1 cellular context compared by ENCODE assay signal in the genomic region with DNA sequence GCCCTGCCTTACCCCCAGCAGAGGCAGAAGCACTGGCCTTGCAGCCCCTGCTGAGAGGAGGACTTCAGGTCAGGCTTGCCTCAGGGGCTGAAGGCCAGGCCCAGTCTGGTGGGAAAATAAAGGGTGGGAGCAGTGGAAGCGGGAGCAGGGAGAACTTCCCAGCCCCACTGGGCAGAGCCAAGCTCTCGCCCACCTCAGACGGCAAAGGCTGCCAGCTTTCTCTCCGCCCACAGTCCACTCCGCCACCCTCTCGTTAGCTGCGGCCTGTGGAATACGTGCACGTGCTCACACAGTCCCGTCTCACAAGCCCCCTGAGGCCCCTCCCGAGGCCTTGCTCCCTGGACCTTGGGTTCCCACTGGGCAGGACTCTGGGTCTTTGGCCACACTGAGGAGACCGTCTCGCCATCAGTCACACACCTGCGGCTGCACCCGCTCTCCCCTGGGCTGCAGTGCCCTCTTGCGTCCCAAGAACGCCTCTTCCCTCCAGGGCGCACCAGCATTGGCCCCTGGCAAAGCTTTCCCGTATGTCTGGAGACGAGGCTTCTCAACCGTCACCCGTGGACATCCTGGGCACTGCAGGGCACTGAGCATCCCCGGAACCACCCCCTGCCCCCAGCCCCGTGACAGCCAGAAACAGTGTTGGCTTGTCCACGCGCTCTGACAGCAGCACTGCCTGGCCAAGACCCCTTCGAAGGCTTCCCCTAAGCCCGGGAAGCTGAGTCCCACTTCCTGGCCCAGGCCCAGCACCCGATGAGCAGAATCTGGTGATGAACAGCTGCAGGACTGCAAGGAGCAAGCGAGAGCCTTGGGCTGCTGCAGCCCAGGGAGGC.
TF ChIP-seq lines count a peak whose summit lies in the region.

No MANE protein-coding gene starts in this region.

TF ChIP-seq in K562, 482 proteins besides CTCF, POLR2A, EP300 and RAD21 (continued from another document):
- TF ChIP-seq, protein P1, sequence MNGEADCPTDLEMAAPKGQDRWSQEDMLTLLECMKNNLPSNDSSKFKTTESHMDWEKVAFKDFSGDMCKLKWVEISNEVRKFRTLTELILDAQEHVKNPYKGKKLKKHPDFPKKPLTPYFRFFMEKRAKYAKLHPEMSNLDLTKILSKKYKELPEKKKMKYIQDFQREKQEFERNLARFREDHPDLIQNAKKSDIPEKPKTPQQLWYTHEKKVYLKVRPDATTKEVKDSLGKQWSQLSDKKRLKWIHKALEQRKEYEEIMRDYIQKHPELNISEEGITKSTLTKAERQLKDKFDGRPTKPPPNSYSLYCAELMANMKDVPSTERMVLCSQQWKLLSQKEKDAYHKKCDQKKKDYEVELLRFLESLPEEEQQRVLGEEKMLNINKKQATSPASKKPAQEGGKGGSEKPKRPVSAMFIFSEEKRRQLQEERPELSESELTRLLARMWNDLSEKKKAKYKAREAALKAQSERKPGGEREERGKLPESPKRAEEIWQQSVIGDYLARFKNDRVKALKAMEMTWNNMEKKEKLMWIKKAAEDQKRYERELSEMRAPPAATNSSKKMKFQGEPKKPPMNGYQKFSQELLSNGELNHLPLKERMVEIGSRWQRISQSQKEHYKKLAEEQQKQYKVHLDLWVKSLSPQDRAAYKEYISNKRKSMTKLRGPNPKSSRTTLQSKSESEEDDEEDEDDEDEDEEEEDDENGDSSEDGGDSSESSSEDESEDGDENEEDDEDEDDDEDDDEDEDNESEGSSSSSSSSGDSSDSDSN (IDR thresholded peaks at IDR 0.05; ENCODE audit: borderline replicate concordance in 1 of 2, low read depth in 2 of 2, low read length in 2 of 2): no peak
- TF ChIP-seq RBM34 (IDR thresholded peaks at IDR 0.05; ENCODE audit: borderline replicate concordance, insufficient read depth, low read length) (no peak), ZNF785 (CRISPR knock-in tag; IDR thresholded peaks at IDR 0.05) (no peak), L3MBTL2 (IDR thresholded peaks at IDR 0.05) (no peak), KLF13 (tag; IDR thresholded peaks at IDR 0.05; ENCODE audit: borderline replicate concordance, low read depth) (no peak)
